10 cellular contexts compared by ENCODE assay signal in genomic region chr10:93103953-93104352, GRCh38. TPM values are rescaled to one million over a fixed set of nuclear protein-coding genes. Genes with fewer than 3 reads are reported as not detected.
"Had no signal": no experiment of that assay in that cellular context is flagged by ENCODE, and none has a peak within 500 bp of the region (broad histone marks: within the 10 kb centered on the region; RNA-seq: fewer than 3 reads in every experiment).

No MANE protein-coding gene starts in this region.

- ATAC-seq: GM23338 had no signal

- H3K27ac ChIP-seq: KMS-11 had no signal

- H3K4me3 ChIP-seq: GM23338 had no signal

- DNase-seq: H9, HCEC 1CT, IMR-90, Karpas-422, KBM-7 had no signal

- FAIRE-seq: HTR-8/SVneo had no signal

RNA-seq across cellular contexts. Expression of gene CYP26A1, which starts 30.3 kb away (rescaled TPM):
- total RNA-seq: H4, IMR-90 had no signal

RNA-seq across cellular contexts. Expression of gene CYP26C1, which starts 43.4 kb away (rescaled TPM):
- total RNA-seq: H4, IMR-90, LHCN-M2 had no signal
